10 cellular contexts compared by ENCODE assay signal in genomic region chr12:62522984-62523383, GRCh38. TPM values are rescaled to one million over a fixed set of nuclear protein-coding genes. Genes with fewer than 3 reads are reported as not detected.
A peak's percentile ranks its signal among the peaks of the same experiment; 100 is the strongest.
DNase-seq lines count a peak whose midpoint lies in the region; ATAC-seq and TF ChIP-seq lines count a peak whose summit lies in the region.
"Had no signal": no experiment of that assay in that cellular context is flagged by ENCODE, and none has a peak within 500 bp of the region (broad histone marks: within the 10 kb centered on the region; RNA-seq: fewer than 3 reads in every experiment).

No MANE protein-coding gene starts in this region.

- TF ChIP-seq CTCF in CD4-positive, alpha-beta T cell (IDR thresholded peaks at IDR 0.05), result no peak
- no peak for TF ChIP-seq CTCF in mucosa of descending colon (IDR thresholded peaks at IDR 0.05)

- no peaks in the 10 kb centered on the region for H3K9me3 Mint-ChIP-seq in CD4-positive, alpha-beta T cell

- no peak overlapping the region for H3K4me3 Mint-ChIP-seq in CD4-positive, alpha-beta T cell

- no peaks in the 10 kb centered on the region for H3K27me3 Mint-ChIP-seq in CD4-positive, alpha-beta T cell

- POLR2A ChIA-PET in CD4-positive, alpha-beta T cell (lab: Charles Lee), result interaction anchor here (1.1 kb wide), 1 partner anchor 80 kb away, joined by 3 read pairs; no protein-coding TSS in a partner anchor

- H3K27ac ChIP-seq in CD4-positive, alpha-beta T cell (ENCODE audit: low read depth, low read length), result no peak overlapping the region
- H3K27ac ChIP-seq: ascending aorta had no signal

- H3K27ac Mint-ChIP-seq in CD4-positive, alpha-beta T cell, result no peak overlapping the region

- intact Hi-C loops in CD4-positive, alpha-beta T cell (cut with DNase I, micrococcal nuclease), result loop anchor here in 1 of 2 experiments (10.0 kb wide), 1 partner anchor 58 kb away; the partner anchor contains the start of gene MON2
- intact Hi-C loops in mucosa of descending colon (cut with DNase I, micrococcal nuclease), result no loop called here

- H3K27me3 ChIP-seq in CD4-positive, alpha-beta T cell (ENCODE audit: control insufficient read depth, insufficient read depth, low read length), result no peaks in the 10 kb centered on the region
- H3K27me3 ChIP-seq: ascending aorta had no signal

- H3K36me3 ChIP-seq in mucosa of descending colon (ENCODE audit: low read depth), result no peaks in the 10 kb centered on the region

- H3K4me3 ChIP-seq in mucosa of descending colon, result no peak overlapping the region
- H3K4me3 ChIP-seq: ascending aorta, smooth muscle cell had no signal

- ATAC-seq in CD4-positive, alpha-beta T cell (ENCODE audit: poor library complexity), result peak; percentile 44
- ATAC-seq in GM18519 (IDR thresholded peaks at IDR 0.05; ENCODE audit: low FRiP score, unreplicated experiment), result peak; percentile 57
- ATAC-seq in mucosa of descending colon, result no peak
- ATAC-seq in GM21619 (IDR thresholded peaks at IDR 0.05; ENCODE audit: unreplicated experiment), result no peak

- no peaks in the 10 kb centered on the region for H3K4me1 ChIP-seq in mucosa of descending colon (ENCODE audit: low read depth)
- H3K4me1 ChIP-seq: ascending aorta had no signal

- no peaks in the 10 kb centered on the region for H3K9me3 ChIP-seq in CD4-positive, alpha-beta T cell (ENCODE audit: control insufficient read depth, low read length)
- H3K9me3 ChIP-seq in mucosa of descending colon, result no peaks in the 10 kb centered on the region
- H3K9me3 ChIP-seq: ascending aorta had no signal

- DNase-seq in CD4-positive, alpha-beta T cell, result no peak
- DNase-seq in LHCN-M2 (ENCODE audit: low read depth) (peak; percentile 11), foreskin melanocyte (peak; percentile 16), H4 (ENCODE audit: low spot score) (no peak), mucosa of descending colon (no peak)
- no peak for DNase-seq in activated naive CD4-positive, alpha-beta T cell treated with Interleukin-2 at 50 U/mL for 16 hours

- H3K36me3 Mint-ChIP-seq in CD4-positive, alpha-beta T cell (ENCODE audit: low read depth), result peaks cover 41% of the 10 kb centered on the region

- CTCF ChIA-PET in CD4-positive, alpha-beta T cell (lab: Charles Lee), result interaction anchor here (0.9 to 1.0 kb wide), 2 partner anchors 16 to 84 kb away, joined by 3 read pairs; no protein-coding TSS in a partner anchor

- peaks cover 57% of the 10 kb centered on the region for H3K4me1 Mint-ChIP-seq in CD4-positive, alpha-beta T cell (ENCODE audit: low read depth)

RNA-seq across cellular contexts. Expression of gene MON2, which starts 56.4 kb away (rescaled TPM):
- 10 to 100 TPM; 51.8 to 52.6 TPM for total RNA-seq in CD4-positive, alpha-beta T cell
- 16.8 and 22.7 TPM in 2 replicates for total RNA-seq in LHCN-M2 (2014; rRNA removed)
- 7.8 TPM for polyA plus RNA-seq in LHCN-M2 (2012)
- 10.1 and 14.0 TPM in 2 replicates for total RNA-seq in H4 (2014; rRNA removed; shearing (Covaris generic))
- 10 to 100 TPM; 54.3 to 77.8 (median 55.4) TPM for total RNA-seq in mucosa of descending colon

Comparison
In these comparisons a context has a peak if more than half of its experiments do, and no peak if none do; other contexts are left out.
1. ATAC-seq: peak in CD4-positive, alpha-beta T cell (single experiment) and GM18519 (single experiment); none in mucosa of descending colon (single experiment) and GM21619 (single experiment).
2. DNase-seq: peak in LHCN-M2 (single experiment) and foreskin melanocyte (single experiment); none in CD4-positive, alpha-beta T cell (0 of 10), H4 (single experiment), mucosa of descending colon (0 of 3) and activated naive CD4-positive, alpha-beta T cell treated with Interleukin-2 at 50 U/mL for 16 hours (single experiment).